Comparison of ENCODE assay signal across 8 cellular contexts in the genomic region with DNA sequence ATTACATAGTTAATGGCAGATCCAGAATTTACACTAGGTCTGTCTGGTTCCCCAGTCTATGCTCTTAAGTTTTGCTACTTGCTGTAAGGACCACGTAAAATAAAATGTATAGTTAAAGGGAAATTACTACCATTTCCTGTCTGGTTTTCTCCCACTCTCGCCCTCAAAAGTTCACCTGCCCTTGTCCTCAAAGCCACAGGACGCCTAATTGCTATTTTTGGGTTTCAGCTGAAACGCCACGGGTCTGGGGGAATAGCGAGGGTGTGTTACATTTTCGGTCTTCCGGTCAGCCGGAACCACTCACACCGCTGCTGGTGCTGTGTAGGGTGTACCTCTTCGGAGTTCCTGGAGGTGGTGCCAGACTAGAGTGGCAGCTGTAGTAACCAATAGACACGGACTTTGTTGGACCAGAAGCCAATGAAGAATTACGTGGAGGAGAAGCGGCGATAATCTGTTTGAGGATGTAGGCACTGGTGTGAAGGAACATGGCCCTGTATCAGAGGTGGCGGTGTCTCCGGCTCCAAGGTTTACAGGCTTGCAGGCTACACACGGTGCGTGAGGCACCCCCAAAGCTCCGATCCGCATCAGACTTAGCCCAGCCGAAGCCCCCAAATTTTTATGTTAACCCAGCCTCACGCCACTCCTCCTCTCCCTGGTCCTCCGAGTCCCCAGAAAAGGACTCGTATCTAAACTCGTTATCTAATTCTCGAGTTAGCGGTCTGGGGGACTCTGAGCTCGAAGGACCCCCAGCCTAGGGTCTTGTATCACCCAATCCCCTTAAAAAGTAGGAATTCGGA. TPM values are rescaled to one million over a fixed set of nuclear protein-coding genes. Genes with fewer than 3 reads are reported as not detected.
DNase-seq lines count a peak whose midpoint lies in the region; ATAC-seq, FAIRE-seq and TF ChIP-seq lines count a peak whose summit lies in the region.

A gene with protein sequence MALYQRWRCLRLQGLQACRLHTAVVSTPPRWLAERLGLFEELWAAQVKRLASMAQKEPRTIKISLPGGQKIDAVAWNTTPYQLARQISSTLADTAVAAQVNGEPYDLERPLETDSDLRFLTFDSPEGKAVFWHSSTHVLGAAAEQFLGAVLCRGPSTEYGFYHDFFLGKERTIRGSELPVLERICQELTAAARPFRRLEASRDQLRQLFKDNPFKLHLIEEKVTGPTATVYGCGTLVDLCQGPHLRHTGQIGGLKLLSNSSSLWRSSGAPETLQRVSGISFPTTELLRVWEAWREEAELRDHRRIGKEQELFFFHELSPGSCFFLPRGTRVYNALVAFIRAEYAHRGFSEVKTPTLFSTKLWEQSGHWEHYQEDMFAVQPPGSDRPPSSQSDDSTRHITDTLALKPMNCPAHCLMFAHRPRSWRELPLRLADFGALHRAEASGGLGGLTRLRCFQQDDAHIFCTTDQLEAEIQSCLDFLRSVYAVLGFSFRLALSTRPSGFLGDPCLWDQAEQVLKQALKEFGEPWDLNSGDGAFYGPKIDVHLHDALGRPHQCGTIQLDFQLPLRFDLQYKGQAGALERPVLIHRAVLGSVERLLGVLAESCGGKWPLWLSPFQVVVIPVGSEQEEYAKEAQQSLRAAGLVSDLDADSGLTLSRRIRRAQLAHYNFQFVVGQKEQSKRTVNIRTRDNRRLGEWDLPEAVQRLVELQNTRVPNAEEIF (plus strand): TSS at position 454 of the 797 bp plus-strand sequence. CDS start 32 bp downstream, at position 486.

- H3K36me3 ChIP-seq in keratinocyte (ENCODE audit: control insufficient read depth in 2 of 2, extremely low read depth in 1 of 2, insufficient read depth in 2 of 2, low read length in 2 of 2): peaks cover 11 to 23% of the 10 kb centered on the region in 2 experiments

- H3K4me2 ChIP-seq in keratinocyte (ENCODE audit: control insufficient read depth, extremely low read depth, insufficient read depth, low read depth, low read length): peak within 1 kb of the TSS; percentile 96

- peak; percentile 62 for FAIRE-seq in keratinocyte (lab: Jason Lieb, UNC)

- DNase-seq in AG09319 (ENCODE audit: extremely low read depth, low read depth): peak; percentile 97
- peak; percentile 97 to 99 for DNase-seq in NCI-H446 (lab: John Stamatoyannopoulos, UW)
- peak; percentile 80 for DNase-seq in activated CD4-positive, CD25-positive, alpha-beta regulatory T cell treated with anti-CD3 and anti-CD28 coated beads, Interleukin-2, amount 50 U/mL, for 16 hours (ENCODE audit: low read depth, low spot score)
- peak; percentile 86 to 98 for DNase-seq in cerebellar nuclear complex (lab: John Stamatoyannopoulos, UW)
- peak; percentile 85 for DNase-seq in keratinocyte (ENCODE audit: low read depth, low spot score)
- peak; percentile 78 to 82 for DNase-seq in stimulated activated CD4-positive, alpha-beta T cell treated with anti-CD3 and anti-CD28 coated beads, Interleukin-15, amount 100 ng/mL, for 1 hour (ENCODE audit: low read depth in 1 of 2, low spot score in 1 of 2)

- H3K79me2 ChIP-seq in keratinocyte (ENCODE audit: control insufficient read depth, insufficient read depth, low read length): peaks cover 13% of the 10 kb centered on the region

- no peaks in the 10 kb centered on the region for H4K20me1 ChIP-seq in keratinocyte (ENCODE audit: control insufficient read depth, extremely low read depth, insufficient read depth, low read length)

- no peak; the same call in 1 of the 2 replicates for TF ChIP-seq CTCF in AG09319 (IDR thresholded peaks at IDR 0.05; ENCODE audit: low read depth, low read length)
- peak in 1 of 3 experiments; percentile 26 for TF ChIP-seq CTCF in keratinocyte (optimal IDR thresholded peaks at IDR 0.05 in 1 of 3, IDR thresholded peaks at IDR 0.05 in 1 of 3, conservative IDR thresholded peaks at IDR 0.05 in 1 of 3; ENCODE audit: extremely low read depth in 1 of 3, insufficient read depth in 2 of 3, low read length in 3 of 3)

- dilution Hi-C loops in keratinocyte (cut with MboI; ENCODE audit: extremely low pct_ligation_motif_present, low sequenced_read_pairs): no loop called here

- ATAC-seq in GM19025 (IDR thresholded peaks at IDR 0.05; ENCODE audit: low read depth, unreplicated experiment): peak; percentile 99
- peak; percentile 99 for ATAC-seq in HG03342 (IDR thresholded peaks at IDR 0.05; ENCODE audit: unreplicated experiment)

- no peaks in the 10 kb centered on the region for H3K9me3 ChIP-seq in keratinocyte (ENCODE audit: control insufficient read depth, low read depth, low read length)

- H2AFZ ChIP-seq in keratinocyte (ENCODE audit: control insufficient read depth, low read length): peak within 1 kb of the TSS; percentile 98

- H3K4me3 ChIP-seq in keratinocyte (ENCODE audit: control insufficient read depth in 2 of 3, extremely low read depth in 1 of 3, insufficient read depth in 2 of 3, low read depth in 1 of 3, low read length in 3 of 3): peak within 1 kb of the TSS; percentile 84 to 90 (median 85)

- H3K9me1 ChIP-seq in keratinocyte (ENCODE audit: control insufficient read depth, extremely low read depth, insufficient read depth, low read length): no peaks in the 10 kb centered on the region

- H3K27ac ChIP-seq in keratinocyte (ENCODE audit: control insufficient read depth, insufficient read depth, low read length): peak within 1 kb of the TSS; percentile 97

- H3K9ac ChIP-seq in keratinocyte (ENCODE audit: control insufficient read depth, extremely low read depth, insufficient read depth, low read length): peak within 1 kb of the TSS; percentile 94

- H3K27me3 ChIP-seq in keratinocyte (ENCODE audit: control insufficient read depth, extremely low read depth, insufficient read depth, low read length): no peaks in the 10 kb centered on the region

- peaks cover 16% of the 10 kb centered on the region for H3K4me1 ChIP-seq in keratinocyte (ENCODE audit: control insufficient read depth, extremely low read depth, insufficient read depth, low read length)

RNA-seq across cellular contexts. Expression of the gene that starts here (rescaled TPM):
- polyA plus RNA-seq in keratinocyte: 26.6 to 37.5 TPM (median 28.4 TPM) in 3 replicates
- polyA plus RNA-seq in keratinocyte (2011; ENCODE audit: low read depth): 34.6 TPM
- polyA plus RNA-seq in keratinocyte (2011; cell fraction: cytosol; rRNA removed): 13.8 and 20.0 TPM in 2 replicates
- polyA plus RNA-seq in keratinocyte (2011; cell fraction: nucleus; rRNA removed): 48.9 and 49.0 TPM in 2 replicates
- 24.2 and 26.7 TPM in 2 replicates for polyA plus RNA-seq in keratinocyte (2012; ENCODE audit: low replicate concordance)
- 26.9 to 60.2 TPM (median 37.6 TPM) in 3 replicates for polyA minus RNA-seq in keratinocyte
- 11.1 TPM for polyA minus RNA-seq in keratinocyte (2011; cell fraction: cytosol; rRNA and poly(A)+ RNA removed)
- polyA minus RNA-seq in keratinocyte (2011; cell fraction: nucleus; rRNA and poly(A)+ RNA removed): 26.5 and 35.8 TPM in 2 replicates

Comparison
In these comparisons a context has a peak if more than half of its experiments do, and no peak if none do; other contexts are left out.
1. Peak in every context shown above with its lines: DNase-seq, ATAC-seq, H3K4me3 ChIP-seq and H3K27ac ChIP-seq.